ENCODE assay signal across 8 cellular contexts in genomic region chr7:67176730-67177129, GRCh38.
A peak's percentile ranks its signal among the peaks of the same experiment; 100 is the strongest.
DNase-seq lines count a peak whose midpoint lies in the region; ATAC-seq, FAIRE-seq and TF ChIP-seq lines count a peak whose summit lies in the region.
"Not testable (repeated sequence)": the region's sequence is repeated elsewhere in the genome, so short reads cannot be mapped to it uniquely, and the experiment has no call there.

No MANE protein-coding gene starts in this region.

- WGBS in right lobe of liver (ENCODE audit: insufficient coverage, low coverage, low lambda C conversion rate, missing lambda C conversion rate), result 28% methylated on average over 5 of the region's 6 CpGs

- H3K9me3 ChIP-seq in right lobe of liver, result not testable (repeated sequence)

- not testable (repeated sequence) for H3K4me3 Mint-ChIP-seq in stimulated activated naive CD8-positive, alpha-beta T cell treated with anti-CD3 and anti-CD28 coated beads, Interleukin-15, amount 100 ng/mL, for 72 hours

- H3K4me1 Mint-ChIP-seq in stimulated activated naive CD8-positive, alpha-beta T cell treated with anti-CD3 and anti-CD28 coated beads, Interleukin-15, amount 100 ng/mL, for 72 hours, result not testable (repeated sequence)

- not testable (repeated sequence) for H3K27me3 ChIP-seq in right lobe of liver

- intact Hi-C loops in right lobe of liver (cut with DNase I), result not testable (repeated sequence)

- H3K9me3 Mint-ChIP-seq in stimulated activated naive CD8-positive, alpha-beta T cell treated with anti-CD3 and anti-CD28 coated beads, Interleukin-15, amount 100 ng/mL, for 72 hours, result not testable (repeated sequence)

- TF ChIP-seq CTCF in cardiac fibroblast (IDR thresholded peaks at IDR 0.05; ENCODE audit: low read depth, low read length) (peak; percentile 26), right lobe of liver (IDR thresholded peaks at IDR 0.05) (peak in 3 of 4 donors; percentile 21 to 39 (median 34))

- H3K27me3 Mint-ChIP-seq in stimulated activated naive CD8-positive, alpha-beta T cell treated with anti-CD3 and anti-CD28 coated beads, Interleukin-15, amount 100 ng/mL, for 72 hours, result not testable (repeated sequence)

- H3K36me3 ChIP-seq in right lobe of liver, result not testable (repeated sequence)

- ATAC-seq in HG03097 (IDR thresholded peaks at IDR 0.05; ENCODE audit: low FRiP score, unreplicated experiment) (peak; percentile 60), SK-N-SH treated with all-trans-retinoic acid at 6 μM for 48 hours (peak; percentile 88), right lobe of liver (peak; percentile 28 to 77 (median 63))
- peak; percentile 60 for ATAC-seq in stimulated activated naive CD8-positive, alpha-beta T cell treated with anti-CD3 and anti-CD28 coated beads, Interleukin-15, amount 100 ng/mL, for 72 hours

- TF ChIP-seq POLR2A in right lobe of liver (IDR thresholded peaks at IDR 0.05), result not testable (repeated sequence)

- H3K4me3 ChIP-seq in cardiac fibroblast (replicated peaks in 1 of 2; ENCODE audit: low read depth in 2 of 2, low read length in 2 of 2); right lobe of liver: not testable (repeated sequence)

- DNase-seq in DMS 273 (lab: John Stamatoyannopoulos, UW; ENCODE audit: unreplicated experiment), result peak; percentile 7
- not testable (repeated sequence) for DNase-seq in GM19239 (ENCODE audit: insufficient read length, low spot score); right lobe of liver; stimulated activated naive CD8-positive, alpha-beta T cell treated with anti-CD3 and anti-CD28 coated beads, Interleukin-15, amount 100 ng/mL, for 72 hours
- peak in 1 of 2 donors; percentile 4 for DNase-seq in cardiac fibroblast (ENCODE audit: low read depth in 2 of 2)
- DNase-seq in foreskin melanocyte, result peak; percentile 5

- H3K27ac Mint-ChIP-seq in stimulated activated naive CD8-positive, alpha-beta T cell treated with anti-CD3 and anti-CD28 coated beads, Interleukin-15, amount 100 ng/mL, for 72 hours, result not testable (repeated sequence)

- not testable (repeated sequence) for H3K4me1 ChIP-seq in right lobe of liver

- not testable (repeated sequence) for H3K27ac ChIP-seq in right lobe of liver

- peak; percentile 72 for FAIRE-seq in GM19239 (lab: Jason Lieb, UNC)
